17 cellular contexts compared by ENCODE assay signal in the genomic region with DNA sequence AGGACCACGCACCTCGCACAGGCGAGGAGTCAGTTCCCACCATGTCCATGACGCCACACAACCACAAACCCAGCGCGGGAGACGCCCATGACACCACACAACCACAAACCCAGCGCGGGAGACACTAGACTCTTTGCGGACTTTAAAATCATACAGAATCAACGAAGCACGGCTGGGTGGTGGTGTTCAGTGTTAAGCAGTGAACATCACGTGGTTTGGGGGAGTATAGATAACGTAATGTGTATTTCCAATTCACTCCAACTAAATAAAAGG. TPM values are rescaled to one million over a fixed set of nuclear protein-coding genes. Genes with fewer than 3 reads are reported as not detected.
DNase-seq lines count a peak whose midpoint lies in the region; ATAC-seq and TF ChIP-seq lines count a peak whose summit lies in the region.
"Had no signal": no experiment of that assay in that cellular context is flagged by ENCODE, and none has a peak within 500 bp of the region (broad histone marks: within the 10 kb centered on the region; RNA-seq: fewer than 3 reads in every experiment).

No MANE protein-coding gene starts in this region.

- H3K4me3 Mint-ChIP-seq in CD14-positive monocyte = peak overlapping the region in 1 of 2 donors; percentile 4
- peak overlapping the region in 1 of 7 donors; percentile 32 for H3K4me3 Mint-ChIP-seq in CD8-positive, alpha-beta memory T cell
- H3K4me3 Mint-ChIP-seq in activated T-cell treated with anti-CD3 and anti-CD28 coated beads, Interleukin-2, amount 50 U/mL, for 24 hours = no peak overlapping the region
- H3K4me3 Mint-ChIP-seq in naive thymus-derived CD8-positive, alpha-beta T cell = peak overlapping the region in 8 of 10 donors; percentile 31 to 72 (median 56)
- H3K4me3 Mint-ChIP-seq: B cell had no signal

- peaks cover 44% of the 10 kb centered on the region for H3K4me1 Mint-ChIP-seq in CD14-positive monocyte
- H3K4me1 Mint-ChIP-seq in CD8-positive, alpha-beta memory T cell = peaks cover 5 to 33% (median 25%) of the 10 kb centered on the region in 3 donors
- peaks cover 50% of the 10 kb centered on the region for H3K4me1 Mint-ChIP-seq in activated T-cell treated with anti-CD3 and anti-CD28 coated beads, Interleukin-2, amount 50 U/mL, for 24 hours (ENCODE audit: low read depth)
- H3K4me1 Mint-ChIP-seq in naive thymus-derived CD8-positive, alpha-beta T cell = peaks cover 18 to 46% (median 33%) of the 10 kb centered on the region in 4 donors
- H3K4me1 Mint-ChIP-seq: B cell had no signal

- ATAC-seq in naive thymus-derived CD8-positive, alpha-beta T cell = peak in 1 of 2 donors; percentile 66

- H3K9me3 ChIP-seq in CD8-positive, alpha-beta memory T cell (ENCODE audit: low read length) = no peaks in the 10 kb centered on the region
- H3K9me3 ChIP-seq: esophagus squamous epithelium, heart right ventricle, mucosa of descending colon had no signal

- POLR2A ChIA-PET in CD8-positive, alpha-beta memory T cell (lab: Charles Lee) = no interaction called here
- POLR2A ChIA-PET in naive thymus-derived CD8-positive, alpha-beta T cell (lab: Charles Lee) = interaction anchor here (1.0 kb wide), 1 partner anchor 19 kb away, joined by 5 read pairs; the partner anchor contains the start of gene PTTG1IP

- no peak for TF ChIP-seq CTCF in CD14-positive monocyte (IDR thresholded peaks at IDR 0.05)

- DNase-seq in CD14-positive monocyte (ENCODE audit: low spot score) (no peak), islet precursor cell (no peak), cerebellar nuclear complex (lab: John Stamatoyannopoulos, UW) (no peak), dermis blood vessel endothelial cell (no peak)
- DNase-seq in CD8-positive, alpha-beta memory T cell = no peak
- no peak for DNase-seq in activated T-cell treated with anti-CD3 and anti-CD28 coated beads, Interleukin-2, amount 50 U/mL, for 24 hours
- peak in 2 of 10 donors; percentile 26 to 28 for DNase-seq in naive thymus-derived CD8-positive, alpha-beta T cell
- DNase-seq: activated T-cell treated with anti-CD3 and anti-CD28 coated beads, Interleukin-2, amount 50 U/mL, for 72 hours; DMS79; esophagus squamous epithelium; IMR-90; NCI-H1092; RPMI8226; substantia nigra had no signal

- H3K4me1 ChIP-seq in CD8-positive, alpha-beta memory T cell (ENCODE audit: insufficient read depth, low read length) = peaks cover 47% of the 10 kb centered on the region

- H3K27me3 Mint-ChIP-seq in CD14-positive monocyte (ENCODE audit: low read depth in 3 of 3) = no peaks in the 10 kb centered on the region
- H3K27me3 Mint-ChIP-seq in CD8-positive, alpha-beta memory T cell = no peaks in the 10 kb centered on the region
- no peaks in the 10 kb centered on the region for H3K27me3 Mint-ChIP-seq in activated T-cell treated with anti-CD3 and anti-CD28 coated beads, Interleukin-2, amount 50 U/mL, for 24 hours
- no peaks in the 10 kb centered on the region for H3K27me3 Mint-ChIP-seq in naive thymus-derived CD8-positive, alpha-beta T cell
- H3K27me3 Mint-ChIP-seq: B cell had no signal

- peaks cover 92 to 99% of the 10 kb centered on the region in 2 donors for H3K36me3 Mint-ChIP-seq in CD14-positive monocyte
- H3K36me3 Mint-ChIP-seq in CD8-positive, alpha-beta memory T cell = peaks cover 0 to 94% (median 18%) of the 10 kb centered on the region in 3 donors
- peaks cover 91% of the 10 kb centered on the region for H3K36me3 Mint-ChIP-seq in activated T-cell treated with anti-CD3 and anti-CD28 coated beads, Interleukin-2, amount 50 U/mL, for 24 hours (ENCODE audit: low read depth)
- H3K36me3 Mint-ChIP-seq in naive thymus-derived CD8-positive, alpha-beta T cell = peaks cover 0 to 94% (median 6%) of the 10 kb centered on the region in 3 donors

- H3K27me3 ChIP-seq in CD8-positive, alpha-beta memory T cell (ENCODE audit: insufficient read depth, low read length, poor library complexity, severe bottlenecking) = no peaks in the 10 kb centered on the region
- H3K27me3 ChIP-seq: esophagus squamous epithelium, heart right ventricle had no signal

- intact Hi-C loops in CD14-positive monocyte (cut with micrococcal nuclease) = no loop called here

- H3K27ac Mint-ChIP-seq in CD14-positive monocyte = peak overlapping the region in 4 of 7 donors; percentile 33 to 79 (median 58)
- H3K27ac Mint-ChIP-seq in CD8-positive, alpha-beta memory T cell = peak overlapping the region in 5 of 8 donors; percentile 32 to 86 (median 73)
- peak overlapping the region; percentile 77 for H3K27ac Mint-ChIP-seq in activated T-cell treated with anti-CD3 and anti-CD28 coated beads, Interleukin-2, amount 50 U/mL, for 24 hours
- H3K27ac Mint-ChIP-seq in naive thymus-derived CD8-positive, alpha-beta T cell = peak overlapping the region; percentile 53 to 94 (median 89)
- H3K27ac Mint-ChIP-seq: activated T-cell treated with anti-CD3 and anti-CD28 coated beads, Interleukin-2, amount 50 U/mL, for 72 hours; B cell had no signal

- peaks cover 45% of the 10 kb centered on the region for H3K36me3 ChIP-seq in CD8-positive, alpha-beta memory T cell (ENCODE audit: insufficient read depth, low read length)

- peak overlapping the region; percentile 63 for H3K27ac ChIP-seq in CD8-positive, alpha-beta memory T cell (ENCODE audit: low read depth, low read length)
- H3K27ac ChIP-seq: esophagus squamous epithelium had no signal

- peaks cover 0 to 1% (median 0%) of the 10 kb centered on the region in 7 donors for H3K9me3 Mint-ChIP-seq in CD14-positive monocyte
- no peaks in the 10 kb centered on the region for H3K9me3 Mint-ChIP-seq in CD8-positive, alpha-beta memory T cell
- H3K9me3 Mint-ChIP-seq in activated T-cell treated with anti-CD3 and anti-CD28 coated beads, Interleukin-2, amount 50 U/mL, for 24 hours = no peaks in the 10 kb centered on the region
- no peaks in the 10 kb centered on the region for H3K9me3 Mint-ChIP-seq in naive thymus-derived CD8-positive, alpha-beta T cell
- H3K9me3 Mint-ChIP-seq: activated T-cell treated with anti-CD3 and anti-CD28 coated beads, Interleukin-2, amount 50 U/mL, for 72 hours had no signal

- H3K4me3 ChIP-seq in CD8-positive, alpha-beta memory T cell (ENCODE audit: low read length) = no peak overlapping the region
- H3K4me3 ChIP-seq: esophagus squamous epithelium, heart right ventricle, mucosa of descending colon had no signal

- CTCF ChIA-PET in CD8-positive, alpha-beta memory T cell (lab: Charles Lee) = no interaction called here

RNA-seq across cellular contexts. Expression of gene PTTG1IP, which starts 19.2 kb away (rescaled TPM):
- 100 to 1,000 TPM; 206 to 238 TPM for polyA plus RNA-seq in CD14-positive monocyte
- 10 to 100 TPM; 48.2 to 50.8 TPM for total RNA-seq in CD8-positive, alpha-beta memory T cell
- polyA plus RNA-seq in CD8-positive, alpha-beta memory T cell = 69.8 TPM
- total RNA-seq in naive thymus-derived CD8-positive, alpha-beta T cell = 10 to 100 TPM; 62.0 to 68.7 TPM
- polyA plus RNA-seq in naive thymus-derived CD8-positive, alpha-beta T cell = 10 to 100 TPM; 42.4 to 54.1 (median 44.3) TPM
- total RNA-seq in dermis blood vessel endothelial cell = 505 and 528 TPM in 2 replicates

RNA-seq across cellular contexts. Expression of gene SUMO3, which starts 36.5 kb away (rescaled TPM):
- 100 to 1,000 TPM; 109 to 112 TPM for polyA plus RNA-seq in CD14-positive monocyte
- 10 to 100 TPM; 81.7 to 85.3 TPM for total RNA-seq in CD8-positive, alpha-beta memory T cell
- 88.1 TPM for polyA plus RNA-seq in CD8-positive, alpha-beta memory T cell
- 10 to 100 TPM; 50.2 to 54.6 TPM for total RNA-seq in naive thymus-derived CD8-positive, alpha-beta T cell
- 10 to 100 TPM; 82.8 to 94.1 (median 86.7) TPM for polyA plus RNA-seq in naive thymus-derived CD8-positive, alpha-beta T cell
- total RNA-seq in dermis blood vessel endothelial cell = 75.2 and 107 TPM in 2 replicates

RNA-seq across cellular contexts. Expression of gene UBE2G2, which starts 52.7 kb away (rescaled TPM):
- polyA plus RNA-seq in CD14-positive monocyte = 10 to 100 TPM; 22.5 to 31.0 TPM
- total RNA-seq in CD8-positive, alpha-beta memory T cell = 100 to 1,000 TPM; 112 to 116 TPM
- 60.1 TPM for polyA plus RNA-seq in CD8-positive, alpha-beta memory T cell
- total RNA-seq in naive thymus-derived CD8-positive, alpha-beta T cell = 100 to 1,000 TPM; 167 to 186 TPM
- 10 to 100 TPM; 56.2 to 72.8 (median 62.3) TPM for polyA plus RNA-seq in naive thymus-derived CD8-positive, alpha-beta T cell
- total RNA-seq in dermis blood vessel endothelial cell = 74.1 and 85.3 TPM in 2 replicates
